1 cellular context compared by ENCODE assay signal in genomic region chr20:58971429-58971828, GRCh38.
TF ChIP-seq lines count a peak whose summit lies in the region.

No MANE protein-coding gene starts in this region.

TF ChIP-seq in GM23338, 12 proteins besides CTCF, POLR2A, EP300 and RAD21 (continued from another document):
- TF ChIP-seq ZNF462 (CRISPR knock-in tag; IDR thresholded peaks at IDR 0.05): no peak
